12 cellular contexts compared by ENCODE assay signal in genomic region chr19:4707956-4708650, GRCh38. TPM values are rescaled to one million over a fixed set of nuclear protein-coding genes. Genes with fewer than 3 reads are reported as not detected.
DNase-seq lines count a peak whose midpoint lies in the region; ATAC-seq and TF ChIP-seq lines count a peak whose summit lies in the region.
"Had no signal": no experiment of that assay in that cellular context is flagged by ENCODE, and none has a peak within 500 bp of the region (broad histone marks: within the 10 kb centered on the region; RNA-seq: fewer than 3 reads in every experiment).

No MANE protein-coding gene starts in this region.

- intact Hi-C loops in right lobe of liver (cut with DNase I) (no loop called here), testis (cut with DNase I; ENCODE audit: low total_unique reads) (no loop called here)

- H3K36me3 ChIP-seq in right lobe of liver (peaks cover 0 to 38% (median 17%) of the 10 kb centered on the region in 4 donors), testis (ENCODE audit: low read depth, missing control alignments) (no peaks in the 10 kb centered on the region)

- no peaks in the 10 kb centered on the region for H3K27me3 Mint-ChIP-seq in activated T-helper 17 cell treated with anti-CD3 and anti-CD28 coated beads, Interleukin-2, amount 50 U/mL, for 72 hours
- H3K27me3 Mint-ChIP-seq: memory B cell had no signal

- no peaks in the 10 kb centered on the region for H3K4me1 Mint-ChIP-seq in activated T-helper 17 cell treated with anti-CD3 and anti-CD28 coated beads, Interleukin-2, amount 50 U/mL, for 72 hours

- peaks cover 54% of the 10 kb centered on the region for H3K36me3 Mint-ChIP-seq in activated T-helper 17 cell treated with anti-CD3 and anti-CD28 coated beads, Interleukin-2, amount 50 U/mL, for 72 hours (ENCODE audit: low read depth)

- no peak for DNase-seq in epithelial cell of prostate (ENCODE audit: low read depth, low spot score)
- DNase-seq in right lobe of liver, result peak; percentile 73 to 93 (median 89)
- DNase-seq in testis, result peak; percentile 38
- DNase-seq in SHP77 treated with DMSO at 0.1 percent for 48 hours (lab: John Stamatoyannopoulos, UW), result no peak
- DNase-seq in stimulated activated naive CD4-positive, alpha-beta T cell (lab: John Stamatoyannopoulos, UW), result no peak
- DNase-seq in SIG-M5 (lab: John Stamatoyannopoulos, UW), result no peak
- DNase-seq: OCI-M1, T1000 had no signal

- H3K27ac ChIP-seq in epithelial cell of prostate (peak overlapping the region; percentile 25), right lobe of liver (peak overlapping the region; percentile 77 to 99 (median 92)), testis (no peak overlapping the region)

- H3K9me3 ChIP-seq in right lobe of liver (no peaks in the 10 kb centered on the region), testis (no peaks in the 10 kb centered on the region)

- H3K4me3 ChIP-seq in right lobe of liver (no peak overlapping the region), testis (no peak overlapping the region)
- H3K4me3 ChIP-seq: smooth muscle cell had no signal

- H3K4me1 ChIP-seq in right lobe of liver, result peaks cover 0 to 86% (median 43%) of the 10 kb centered on the region in 4 donors
- H3K4me1 ChIP-seq in testis, result peaks cover 30% of the 10 kb centered on the region

- H3K27me3 ChIP-seq in right lobe of liver (no peaks in the 10 kb centered on the region), testis (no peaks in the 10 kb centered on the region)

- no peak for ATAC-seq in activated T-helper 17 cell treated with anti-CD3 and anti-CD28 coated beads, Interleukin-2, amount 50 U/mL, for 72 hours (replicated peaks)
- peak; percentile 45 to 67 (median 53) for ATAC-seq in right lobe of liver
- ATAC-seq in GM21528 (IDR thresholded peaks at IDR 0.05; ENCODE audit: low FRiP score, unreplicated experiment), result no peak

- no peaks in the 10 kb centered on the region for H3K9me3 Mint-ChIP-seq in activated T-helper 17 cell treated with anti-CD3 and anti-CD28 coated beads, Interleukin-2, amount 50 U/mL, for 72 hours
- H3K9me3 Mint-ChIP-seq: memory B cell had no signal

- no peak overlapping the region for H3K4me3 Mint-ChIP-seq in activated T-helper 17 cell treated with anti-CD3 and anti-CD28 coated beads, Interleukin-2, amount 50 U/mL, for 72 hours
- H3K4me3 Mint-ChIP-seq: memory B cell had no signal

- H3K27ac Mint-ChIP-seq in activated T-helper 17 cell treated with anti-CD3 and anti-CD28 coated beads, Interleukin-2, amount 50 U/mL, for 72 hours, result peak overlapping the region; percentile 34
- H3K27ac Mint-ChIP-seq: memory B cell had no signal

- TF ChIP-seq POLR2A in right lobe of liver (IDR thresholded peaks at IDR 0.05) (no peak), testis (IDR thresholded peaks at IDR 0.05) (no peak)

- 26% methylated on average over 9 of the region's 10 CpGs for WGBS in right lobe of liver (ENCODE audit: insufficient coverage, low coverage, low lambda C conversion rate, missing lambda C conversion rate)
- 70 to 76% methylated on average over 10 of the region's 10 CpGs for WGBS in testis, 2 donors

- TF ChIP-seq CTCF in right lobe of liver (IDR thresholded peaks at IDR 0.05) (no peak), testis (IDR thresholded peaks at IDR 0.05) (no peak)

RNA-seq across cellular contexts. Expression of gene DPP9, which starts 15.5 kb away (rescaled TPM):
- total RNA-seq in activated T-helper 17 cell treated with anti-CD3 and anti-CD28 coated beads, Interleukin-2, amount 50 U/mL, for 72 hours, result 10 to 100 TPM; 52.3 to 90.9 TPM
- total RNA-seq in right lobe of liver (100 to 1,000 TPM in 1 of 6 experiments, 10 to 100 TPM in 5; 47.3 to 118 (median 54.5) TPM), testis (10 to 100 TPM; 65.1 to 74.2 TPM)
- polyA plus RNA-seq in testis (ENCODE audit: insufficient read depth, low read depth, low replicate concordance), result 24.6 TPM

RNA-seq across cellular contexts. Expression of gene MYDGF, which starts 38.0 kb away (rescaled TPM):
- 10 to 100 TPM; 47.8 to 79.0 TPM for total RNA-seq in activated T-helper 17 cell treated with anti-CD3 and anti-CD28 coated beads, Interleukin-2, amount 50 U/mL, for 72 hours
- total RNA-seq in right lobe of liver (10 to 100 TPM; 58.2 to 98.7 (median 72.2) TPM), testis (10 to 100 TPM; 51.6 to 61.4 TPM)
- 87.0 TPM for polyA plus RNA-seq in testis (ENCODE audit: insufficient read depth, low read depth, low replicate concordance)

Comparison
In these comparisons a context has a peak if more than half of its experiments do, and no peak if none do; other contexts are left out.
1. ATAC-seq: peak in right lobe of liver (4 of 4); none in activated T-helper 17 cell treated with anti-CD3 and anti-CD28 coated beads, Interleukin-2, amount 50 U/mL, for 72 hours (single experiment) and GM21528 (single experiment).
2. DNase-seq: peak in right lobe of liver (3 of 3) and testis (single experiment); none in epithelial cell of prostate (single experiment), SHP77 treated with DMSO at 0.1 percent for 48 hours (single experiment), stimulated activated naive CD4-positive, alpha-beta T cell (0 of 6) and SIG-M5 (single experiment).
3. H3K27ac ChIP-seq: peak in epithelial cell of prostate (single experiment) and right lobe of liver (3 of 3); none in testis (0 of 2).